In the genomic region with DNA sequence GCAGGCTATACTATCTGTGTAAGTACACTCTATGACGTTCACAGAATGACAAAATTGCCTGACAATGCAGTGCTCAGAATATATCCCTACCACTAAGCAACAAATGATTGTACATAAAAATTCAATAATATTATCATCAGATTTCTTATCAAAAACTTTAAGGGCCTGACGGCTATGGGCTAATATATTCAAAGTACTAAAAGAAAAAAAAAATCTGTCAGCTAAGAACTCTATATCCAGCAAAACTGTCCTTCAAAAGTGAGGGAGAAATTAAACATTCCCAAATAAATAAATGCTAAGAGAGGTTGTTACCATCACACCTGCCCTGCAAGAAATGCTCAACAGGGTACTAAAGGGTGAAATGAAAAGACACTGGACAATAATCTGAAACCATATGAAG, we compare ENCODE assay signal across 8 cellular contexts.
"Had no signal": no experiment of that assay in that cellular context is flagged by ENCODE, and none has a peak within 500 bp of the region (broad histone marks: within the 10 kb centered on the region; RNA-seq: fewer than 3 reads in every experiment).

No MANE protein-coding gene starts in this region.

- H3K4me3 Mint-ChIP-seq: IgD-negative memory B cell had no signal

- H3K4me1 Mint-ChIP-seq: IgD-negative memory B cell had no signal

- ATAC-seq: HepG2, K562 had no signal

- H3K27ac Mint-ChIP-seq: IgD-negative memory B cell had no signal

- DNase-seq: IMR-90, KBM-7, KG1 had no signal

- H3K27ac ChIP-seq: HL-60, KMS-11 had no signal

- H3K4me3 ChIP-seq: K562 had no signal
